7 cellular contexts compared by ENCODE assay signal in genomic region chr12:31714406-31715271, GRCh38. TPM values are rescaled to one million over a fixed set of nuclear protein-coding genes. Genes with fewer than 3 reads are reported as not detected.
DNase-seq lines count a peak whose midpoint lies in the region; ATAC-seq and TF ChIP-seq lines count a peak whose summit lies in the region.

No MANE protein-coding gene starts in this region.

- peak overlapping the region in 51 of 59 donors; percentile 5 to 81 (median 65) for H3K27ac ChIP-seq in dorsolateral prefrontal cortex
- H3K27ac ChIP-seq in temporal lobe (ENCODE audit: low read depth, low read length), result peak overlapping the region; percentile 59

- intact Hi-C loops in dorsolateral prefrontal cortex (cut with DNase I), result no loop called here
- intact Hi-C loops in activated T-helper 2 cell treated with anti-CD3 and anti-CD28 coated beads, Interferon-gamma antibody, Interleukin-2, Interleukin-4, amounts not matched to agents 10 μg/mL and 5 μg/mL and 100 μg/mL, durations not matched to agents 14 hours and 24 hours and 36 hours (cut with micrococcal nuclease), result no loop called here

- H3K27me3 Mint-ChIP-seq in activated T-helper 2 cell treated with anti-CD3 and anti-CD28 coated beads, Interferon-gamma antibody, Interleukin-2, Interleukin-4, amounts not matched to agents 10 μg/mL and 5 μg/mL and 100 μg/mL, durations not matched to agents 14 hours and 24 hours and 36 hours (ENCODE audit: low read depth), result no peaks in the 10 kb centered on the region

- peaks cover 15% of the 10 kb centered on the region for H3K36me3 Mint-ChIP-seq in activated T-helper 2 cell treated with anti-CD3 and anti-CD28 coated beads, Interferon-gamma antibody, Interleukin-2, Interleukin-4, amounts not matched to agents 10 μg/mL and 5 μg/mL and 100 μg/mL, durations not matched to agents 14 hours and 24 hours and 36 hours (ENCODE audit: low read depth)

- ATAC-seq in GM19043 (IDR thresholded peaks at IDR 0.05; ENCODE audit: low read depth, unreplicated experiment) (peak; percentile 27), HG03025 (IDR thresholded peaks at IDR 0.05; ENCODE audit: low FRiP score, unreplicated experiment) (peak; percentile 14)

- TF ChIP-seq CTCF in dorsolateral prefrontal cortex (IDR thresholded peaks at IDR 0.05 in 54 of 56, conservative IDR thresholded peaks at IDR 0.05 in 2 of 56; ENCODE audit: low read depth in 1 of 56, partially characterized antibody in 56 of 56), result no peak

- no peaks in the 10 kb centered on the region for H3K27me3 ChIP-seq in dorsolateral prefrontal cortex

- H3K27ac Mint-ChIP-seq in activated T-helper 2 cell treated with anti-CD3 and anti-CD28 coated beads, Interferon-gamma antibody, Interleukin-2, Interleukin-4, amounts not matched to agents 10 μg/mL and 5 μg/mL and 100 μg/mL, durations not matched to agents 14 hours and 24 hours and 36 hours, result no peak overlapping the region

- DNase-seq in dorsolateral prefrontal cortex (no peak), cerebellar nuclear complex (lab: John Stamatoyannopoulos, UW) (no peak), NCI-H146 (lab: John Stamatoyannopoulos, UW) (no peak)
- no peak for DNase-seq in activated T-helper 2 cell treated with anti-CD3 and anti-CD28 coated beads, Interferon-gamma antibody, Interleukin-2, Interleukin-4, amounts not matched to agents 10 μg/mL and 5 μg/mL and 100 μg/mL, durations not matched to agents 14 hours and 24 hours and 36 hours (ENCODE audit: low spot score)

- peaks cover 22% of the 10 kb centered on the region for H3K9me3 Mint-ChIP-seq in activated T-helper 2 cell treated with anti-CD3 and anti-CD28 coated beads, Interferon-gamma antibody, Interleukin-2, Interleukin-4, amounts not matched to agents 10 μg/mL and 5 μg/mL and 100 μg/mL, durations not matched to agents 14 hours and 24 hours and 36 hours

- H3K4me3 ChIP-seq in dorsolateral prefrontal cortex, result peak overlapping the region in 3 of 59 donors; percentile 2 to 39 (median 4)

- no peak overlapping the region for H3K4me3 Mint-ChIP-seq in activated T-helper 2 cell treated with anti-CD3 and anti-CD28 coated beads, Interferon-gamma antibody, Interleukin-2, Interleukin-4, amounts not matched to agents 10 μg/mL and 5 μg/mL and 100 μg/mL, durations not matched to agents 14 hours and 24 hours and 36 hours (ENCODE audit: low read depth)

- H3K4me1 Mint-ChIP-seq in activated T-helper 2 cell treated with anti-CD3 and anti-CD28 coated beads, Interferon-gamma antibody, Interleukin-2, Interleukin-4, amounts not matched to agents 10 μg/mL and 5 μg/mL and 100 μg/mL, durations not matched to agents 14 hours and 24 hours and 36 hours (ENCODE audit: low read depth), result peaks cover 7% of the 10 kb centered on the region

RNA-seq across cellular contexts. Expression of gene AMN1, which starts 14.2 kb away (rescaled TPM):
- total RNA-seq in dorsolateral prefrontal cortex (10 to 100 TPM; 29.1 to 65.1 (median 46.0) TPM), temporal lobe (56.8 TPM)
- 1.8 and 2.8 TPM in 2 replicates for total RNA-seq in activated T-helper 2 cell treated with anti-CD3 and anti-CD28 coated beads, Interferon-gamma antibody, Interleukin-2, Interleukin-4, amounts not matched to agents 10 μg/mL and 5 μg/mL and 100 μg/mL, durations not matched to agents 14 hours and 24 hours and 36 hours

RNA-seq across cellular contexts. Expression of gene ETFBKMT, which starts 55.2 kb away (rescaled TPM):
- total RNA-seq in dorsolateral prefrontal cortex (1 to 10 TPM; 1.6 to 8.4 (median 4.6) TPM), temporal lobe (1.5 TPM)
- total RNA-seq in activated T-helper 2 cell treated with anti-CD3 and anti-CD28 coated beads, Interferon-gamma antibody, Interleukin-2, Interleukin-4, amounts not matched to agents 10 μg/mL and 5 μg/mL and 100 μg/mL, durations not matched to agents 14 hours and 24 hours and 36 hours, result 0.37 and 0.39 TPM in 2 replicates
